ENCODE assay signal across 8 cellular contexts in genomic region chr2:96157649-96158553, GRCh38. TPM values are rescaled to one million over a fixed set of nuclear protein-coding genes. Genes with fewer than 3 reads are reported as not detected.
DNase-seq lines count a peak whose midpoint lies in the region; ATAC-seq and TF ChIP-seq lines count a peak whose summit lies in the region.

No MANE protein-coding gene starts in this region.

- peaks cover 5% of the 10 kb centered on the region for H3K9me3 Mint-ChIP-seq in activated CD8-positive, alpha-beta memory T cell treated with anti-CD3 and anti-CD28 coated beads, Interleukin-2, amount 10 ng/mL, durations not matched to agents 7 days and 5 days (ENCODE audit: low read depth)

- CTCF ChIA-PET in activated CD8-positive, alpha-beta memory T cell treated with anti-CD3 and anti-CD28 coated beads, Interleukin-2, amount 10 ng/mL, durations not matched to agents 7 days and 5 days (lab: Charles Lee) = interaction anchor here (0.9 to 27.2 kb wide), 4 partner anchors 13 to 41 kb away, joined by 7 to 675 read pairs (median 8); partner anchors contain the start of genes ADRA2B, ASTL and DUSP2

- DNase-seq in heart right ventricle = no peak
- DNase-seq in Right ventricle myocardium inferior (ENCODE audit: missing footprints) = no peak
- DNase-seq in activated CD8-positive, alpha-beta memory T cell treated with anti-CD3 and anti-CD28 coated beads, Interleukin-2, amount 10 ng/mL, durations not matched to agents 7 days and 5 days = peak; percentile 90
- no peak for DNase-seq in mucosa of descending colon
- DNase-seq in esophagus squamous epithelium (lab: John Stamatoyannopoulos, UW) = no peak
- DNase-seq in coronary artery (ENCODE audit: low spot score) = no peak
- DNase-seq in NCI-H1436 treated with DMSO at 0.1 percent for 48 hours (lab: John Stamatoyannopoulos, UW) = no peak

- no peaks in the 10 kb centered on the region for H3K36me3 ChIP-seq in heart right ventricle
- H3K36me3 ChIP-seq in mucosa of descending colon (ENCODE audit: low read depth) = no peaks in the 10 kb centered on the region
- no peaks in the 10 kb centered on the region for H3K36me3 ChIP-seq in esophagus squamous epithelium

- no peak overlapping the region for H3K4me3 ChIP-seq in heart right ventricle
- H3K4me3 ChIP-seq in mucosa of descending colon = no peak overlapping the region
- no peak overlapping the region for H3K4me3 ChIP-seq in esophagus squamous epithelium
- H3K4me3 ChIP-seq in coronary artery = no peak overlapping the region

- peak overlapping the region; percentile 43 for H3K4me3 Mint-ChIP-seq in activated CD8-positive, alpha-beta memory T cell treated with anti-CD3 and anti-CD28 coated beads, Interleukin-2, amount 10 ng/mL, durations not matched to agents 7 days and 5 days

- intact Hi-C loops in heart right ventricle (cut with DNase I) = no loop called here
- intact Hi-C loops in Right ventricle myocardium inferior (cut with DNase I) = no loop called here
- intact Hi-C loops in mucosa of descending colon (cut with DNase I, micrococcal nuclease) = no loop called here
- intact Hi-C loops in esophagus squamous epithelium (cut with DNase I) = no loop called here

- peaks cover 0 to 10% (median 0%) of the 10 kb centered on the region in 9 donors for H3K4me1 ChIP-seq in heart right ventricle
- H3K4me1 ChIP-seq in mucosa of descending colon (ENCODE audit: low read depth) = no peaks in the 10 kb centered on the region
- peaks cover 0 to 11% (median 0%) of the 10 kb centered on the region in 3 donors for H3K4me1 ChIP-seq in esophagus squamous epithelium

- TF ChIP-seq CTCF in heart right ventricle (IDR thresholded peaks at IDR 0.05) = no peak
- no peak for TF ChIP-seq CTCF in mucosa of descending colon (IDR thresholded peaks at IDR 0.05)
- no peak for TF ChIP-seq CTCF in esophagus squamous epithelium (IDR thresholded peaks at IDR 0.05)
- TF ChIP-seq CTCF in coronary artery (IDR thresholded peaks at IDR 0.05) = no peak

- H3K27ac ChIP-seq in heart right ventricle (peak overlapping the region in 1 of 10 donors; percentile 48), esophagus squamous epithelium (no peak overlapping the region), coronary artery (no peak overlapping the region)

- ATAC-seq in heart right ventricle (peak in 6 of 8 donors; percentile 7 to 21 (median 16)), Right ventricle myocardium inferior (no peak), HG03460 (IDR thresholded peaks at IDR 0.05; ENCODE audit: unreplicated experiment) (peak; percentile 52), mucosa of descending colon (peak; percentile 56)
- ATAC-seq in activated CD8-positive, alpha-beta memory T cell treated with anti-CD3 and anti-CD28 coated beads, Interleukin-2, amount 10 ng/mL, durations not matched to agents 7 days and 5 days = peak; percentile 85

- H3K27me3 ChIP-seq in heart right ventricle = peaks cover 0 to 12% (median 0%) of the 10 kb centered on the region in 7 donors
- H3K27me3 ChIP-seq in esophagus squamous epithelium = peaks cover 0 to 23% (median 0%) of the 10 kb centered on the region in 4 donors

- no peak for TF ChIP-seq POLR2A in esophagus squamous epithelium (IDR thresholded peaks at IDR 0.05)

- WGBS in heart right ventricle, 2 donors = 78 to 81% methylated on average over 19 of the region's 19 CpGs
- WGBS in esophagus squamous epithelium, 2 donors = 54 to 63% methylated on average over 7 to 8 of the region's 19 CpGs

- peaks cover 7% of the 10 kb centered on the region for H3K36me3 Mint-ChIP-seq in activated CD8-positive, alpha-beta memory T cell treated with anti-CD3 and anti-CD28 coated beads, Interleukin-2, amount 10 ng/mL, durations not matched to agents 7 days and 5 days

- peak overlapping the region; percentile 90 for H3K27ac Mint-ChIP-seq in activated CD8-positive, alpha-beta memory T cell treated with anti-CD3 and anti-CD28 coated beads, Interleukin-2, amount 10 ng/mL, durations not matched to agents 7 days and 5 days

- no peaks in the 10 kb centered on the region for H3K27me3 Mint-ChIP-seq in activated CD8-positive, alpha-beta memory T cell treated with anti-CD3 and anti-CD28 coated beads, Interleukin-2, amount 10 ng/mL, durations not matched to agents 7 days and 5 days

- peaks cover 0 to 9% (median 0%) of the 10 kb centered on the region in 11 donors for H3K9me3 ChIP-seq in heart right ventricle
- H3K9me3 ChIP-seq in mucosa of descending colon = no peaks in the 10 kb centered on the region
- no peaks in the 10 kb centered on the region for H3K9me3 ChIP-seq in esophagus squamous epithelium

- H3K4me1 Mint-ChIP-seq in activated CD8-positive, alpha-beta memory T cell treated with anti-CD3 and anti-CD28 coated beads, Interleukin-2, amount 10 ng/mL, durations not matched to agents 7 days and 5 days = peaks cover 70% of the 10 kb centered on the region

RNA-seq across cellular contexts. Expression of gene DUSP2, which starts 12.7 kb away (rescaled TPM):
- total RNA-seq in heart right ventricle (1 to 10 TPM in 9 of 10 donors, under 1 TPM in 1; 0.61 to 6.8 (median 2.5) TPM), Right ventricle myocardium inferior (1.3 TPM), mucosa of descending colon (1 to 10 TPM; 1.5 to 2.3 (median 1.6) TPM), esophagus squamous epithelium (10 to 100 TPM in 1 of 4 donors, 1 to 10 TPM in 3; 1.5 to 10.3 (median 5.6) TPM)
- polyA plus RNA-seq in heart right ventricle = 10 to 100 TPM in 1 of 2 donors, 1 to 10 TPM in 1; 2.9 to 29.1 TPM
- total RNA-seq in activated CD8-positive, alpha-beta memory T cell treated with anti-CD3 and anti-CD28 coated beads, Interleukin-2, amount 10 ng/mL, durations not matched to agents 7 days and 5 days = 10 to 100 TPM; 32.0 to 53.6 TPM

RNA-seq across cellular contexts. Expression of gene ASTL, which starts 19.6 kb away (rescaled TPM):
- total RNA-seq in heart right ventricle (not detected), Right ventricle myocardium inferior (not detected), mucosa of descending colon (not detected), esophagus squamous epithelium (under 1 TPM in 2 of 4 donors, not detected in 2; 0.30 to 0.53 TPM)
- under 1 TPM in 1 of 2 donors, not detected in 1; 0.16 TPM for polyA plus RNA-seq in heart right ventricle
- 1 to 10 TPM; 1.9 to 6.4 TPM for total RNA-seq in activated CD8-positive, alpha-beta memory T cell treated with anti-CD3 and anti-CD28 coated beads, Interleukin-2, amount 10 ng/mL, durations not matched to agents 7 days and 5 days

RNA-seq across cellular contexts. Expression of gene ADRA2B, which starts 41.5 kb away (rescaled TPM):
- total RNA-seq in heart right ventricle (1 to 10 TPM; 1.5 to 7.3 (median 3.4) TPM), Right ventricle myocardium inferior (6.9 TPM), mucosa of descending colon (under 1 TPM; 0.17 to 0.73 (median 0.36) TPM), esophagus squamous epithelium (1 to 10 TPM in 1 of 4 donors, under 1 TPM in 2, not detected in 1; 0.04 to 1.2 (median 0.38) TPM)
- polyA plus RNA-seq in heart right ventricle = 1 to 10 TPM; 1.9 to 5.2 TPM
- under 1 TPM; 0.09 to 0.15 TPM for total RNA-seq in activated CD8-positive, alpha-beta memory T cell treated with anti-CD3 and anti-CD28 coated beads, Interleukin-2, amount 10 ng/mL, durations not matched to agents 7 days and 5 days

RNA-seq across cellular contexts. Expression of gene STARD7, which starts 50.7 kb away (rescaled TPM):
- total RNA-seq in heart right ventricle (100 to 1,000 TPM; 138 to 397 (median 191) TPM), Right ventricle myocardium inferior (194 TPM), mucosa of descending colon (100 to 1,000 TPM; 118 to 123 (median 122) TPM), esophagus squamous epithelium (100 to 1,000 TPM in 3 of 4 donors, 10 to 100 TPM in 1; 84.2 to 137 (median 111) TPM)
- 100 to 1,000 TPM in 1 of 2 donors, 10 to 100 TPM in 1; 50.8 to 312 TPM for polyA plus RNA-seq in heart right ventricle
- total RNA-seq in activated CD8-positive, alpha-beta memory T cell treated with anti-CD3 and anti-CD28 coated beads, Interleukin-2, amount 10 ng/mL, durations not matched to agents 7 days and 5 days = 100 to 1,000 TPM; 131 to 180 TPM
